In genomic region chr17:47665655-47666054, GRCh38 we compare ENCODE assay signal across 21 cellular contexts. TPM values are rescaled to one million over a fixed set of nuclear protein-coding genes. Genes with fewer than 3 reads are reported as not detected.
A peak's percentile ranks its signal among the peaks of the same experiment; 100 is the strongest.
DNase-seq lines count a peak whose midpoint lies in the region; ATAC-seq, FAIRE-seq and TF ChIP-seq lines count a peak whose summit lies in the region.
"Had no signal": no experiment of that assay in that cellular context is flagged by ENCODE, and none has a peak within 500 bp of the region (broad histone marks: within the 10 kb centered on the region; RNA-seq: fewer than 3 reads in every experiment).

No MANE protein-coding gene starts in this region.

- no TSS peak for BruUV-seq in HepG2 (replicated peaks; lab: Mats Ljungman, UMichigan)

- in situ Hi-C loops in HepG2 (cut with HindIII; ENCODE audit: extremely low pct_ligation_motif_present, low pct_unique_long_range_greater_than_20kb) = no loop called here

- ATAC-seq in HepG2 (no peak), GM18858 (IDR thresholded peaks at IDR 0.05; ENCODE audit: unreplicated experiment) (no peak)
- ATAC-seq: activated naive CD4-positive, alpha-beta T cell treated with anti-CD3 and anti-CD28 coated beads, Interleukin-2, amount 50 U/mL, for 72 hours; stimulated activated effector memory CD8-positive, alpha-beta T cell treated with anti-CD3 and anti-CD28 coated beads, Interleukin-12 subunit alpha, Interleukin-12 subunit beta, amount 100 ng/mL, for 72 hours had no signal

- H3K79me2 ChIP-seq in HepG2 (ENCODE audit: insufficient read depth, low read length) = no peaks in the 10 kb centered on the region

- H3K9ac ChIP-seq in HUES48 (ENCODE audit: low read depth, low read length) (no peak overlapping the region), HepG2 (ENCODE audit: insufficient read depth, low read depth, low read length) (no peak overlapping the region)

- peaks cover 15% of the 10 kb centered on the region for H3K4me1 ChIP-seq in HUES48 (ENCODE audit: control insufficient read depth, insufficient read depth, low read length)
- no peaks in the 10 kb centered on the region for H3K4me1 ChIP-seq in HepG2 (ENCODE audit: insufficient read depth, low read length)

- no peak for TF ChIP-seq CTCF in HepG2 (CRISPR knock-in tag; IDR thresholded peaks at IDR 0.05)

- H4K20me1 ChIP-seq in HepG2 (ENCODE audit: insufficient read depth, low read length) = peaks cover 16% of the 10 kb centered on the region

- TF ChIP-seq EP300 in HepG2 (IDR thresholded peaks at IDR 0.05; ENCODE audit: low read depth in 2 of 2, low read length in 2 of 2) = no peak
- no peak for TF ChIP-seq EP300 in HepG2 (CRISPR knock-in tag; IDR thresholded peaks at IDR 0.05; ENCODE audit: borderline replicate concordance)

- CTCF ChIA-PET in HepG2 (lab: Yijun Ruan, JAX; ENCODE audit: low intra/inter-chr PET ratio, low total read pairs) = no interaction called here

- H3K4me3 ChIP-seq in HUES48 (ENCODE audit: low read depth, low read length) = no peak overlapping the region
- H3K4me3 ChIP-seq in HepG2 (replicated peaks in 1 of 3; ENCODE audit: insufficient read depth in 1 of 3, low read depth in 2 of 3, low read length in 3 of 3) = no peak overlapping the region

- H3K27me3 ChIP-seq in HUES48 (ENCODE audit: control insufficient read depth, insufficient read depth, low read length) (no peaks in the 10 kb centered on the region), HepG2 (ENCODE audit: control insufficient read depth in 1 of 2, insufficient read depth in 2 of 2, low read length in 2 of 2) (no peaks in the 10 kb centered on the region)

- POLR2A ChIA-PET in HepG2 (lab: Yijun Ruan, JAX) = interaction anchor here (6.9 kb wide), 1 partner anchor 14 kb away, joined by 59 read pairs; the partner anchor contains the start of gene KPNB1

- intact Hi-C loops in HepG2 (cut with micrococcal nuclease; ENCODE audit: unreplicated experiment) = loop anchor here (2.0 kb wide), 2 partner anchors 15 to 47 kb away; no protein-coding TSS in a partner anchor

- H3K9me3 ChIP-seq in HUES48 (ENCODE audit: control insufficient read depth, insufficient read depth, low read length) (no peaks in the 10 kb centered on the region), HepG2 (ENCODE audit: low read length) (no peaks in the 10 kb centered on the region)

- H3K4me2 ChIP-seq in HepG2 (ENCODE audit: low read depth, low read length) = no peak overlapping the region

- whole genome bisulfite sequencing in HepG2 (ENCODE audit: low lambda C conversion rate) = 83% methylated on average over 3 of the region's 3 CpGs

- H3K27ac ChIP-seq in HUES48 (ENCODE audit: low read depth, low read length) = peak overlapping the region; percentile 72
- H3K27ac ChIP-seq in HepG2 (ENCODE audit: extremely low read length, insufficient read depth, low read length) = no peak overlapping the region

- DNase-seq in SIG-M5 treated with dmso at 0.1 percent for 504 hours (lab: John Stamatoyannopoulos, UW; ENCODE audit: unreplicated experiment) (peak; percentile 70), SIG-M5 (lab: John Stamatoyannopoulos, UW) (no peak), amniotic epithelial cell (ENCODE audit: low read depth) (peak; percentile 88), HepG2 (ENCODE audit: low spot score) (no peak), NCI-H82 treated with DMSO at 0.1 percent for 48 hours (lab: John Stamatoyannopoulos, UW; ENCODE audit: unreplicated experiment) (no peak)
- no peak for DNase-seq in stimulated activated CD4-positive, alpha-beta T cell treated with anti-CD3 and anti-CD28 coated beads, Interleukin-12 subunit alpha, Interleukin-12 subunit beta, amount 100 ng/mL, for 4 hours
- DNase-seq: 8988T; activated B cell treated with CpG ODN at 0.5 μM for 24 hours; caudate nucleus; CD8-positive, alpha-beta memory T cell; EL; glutamatergic neuron; mesendoderm; NCI-H2107; NCI-H69; T-helper 1 cell had no signal

- FAIRE-seq in HepG2 (lab: Jason Lieb, UNC) = no peak
- FAIRE-seq: islet of Langerhans had no signal

- H2AFZ ChIP-seq in HepG2 (ENCODE audit: low read length) = no peak overlapping the region

- TF ChIP-seq RAD21 in HepG2 (CRISPR knock-in tag; IDR thresholded peaks at IDR 0.05) = no peak

- TF ChIP-seq POLR2A in HepG2 (IDR thresholded peaks at IDR 0.05; ENCODE audit: insufficient read depth in 1 of 2, low read depth in 2 of 2, low read length in 2 of 2) = no peak; a peak in 1 of 4 replicates

- H3K36me3 ChIP-seq in HUES48 (ENCODE audit: control insufficient read depth, insufficient read depth, low read length) (peaks cover 97% of the 10 kb centered on the region), HepG2 (replicated peaks in 1 of 2; ENCODE audit: control insufficient read depth in 1 of 2, insufficient read depth in 2 of 2, low read length in 2 of 2) (peaks cover 47 to 93% of the 10 kb centered on the region in 2 experiments)

TF ChIP-seq in HepG2, 621 proteins besides CTCF, POLR2A, EP300 and RAD21 (continues in another document):
- TF ChIP-seq ATF7 (IDR thresholded peaks at IDR 0.05) = peak; percentile 42; the same call in 1 of the 2 replicates
- no peak for TF ChIP-seq ATF7 (CRISPR knock-in tag; IDR thresholded peaks at IDR 0.05)
- TF ChIP-seq, protein P1, sequence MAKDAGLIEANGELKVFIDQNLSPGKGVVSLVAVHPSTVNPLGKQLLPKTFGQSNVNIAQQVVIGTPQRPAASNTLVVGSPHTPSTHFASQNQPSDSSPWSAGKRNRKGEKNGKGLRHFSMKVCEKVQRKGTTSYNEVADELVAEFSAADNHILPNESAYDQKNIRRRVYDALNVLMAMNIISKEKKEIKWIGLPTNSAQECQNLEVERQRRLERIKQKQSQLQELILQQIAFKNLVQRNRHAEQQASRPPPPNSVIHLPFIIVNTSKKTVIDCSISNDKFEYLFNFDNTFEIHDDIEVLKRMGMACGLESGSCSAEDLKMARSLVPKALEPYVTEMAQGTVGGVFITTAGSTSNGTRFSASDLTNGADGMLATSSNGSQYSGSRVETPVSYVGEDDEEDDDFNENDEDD (CRISPR knock-in tag; IDR thresholded peaks at IDR 0.05; ENCODE audit: borderline replicate concordance) = no peak
- TF ChIP-seq CEBPG (CRISPR knock-in tag; IDR thresholded peaks at IDR 0.05) = peak; percentile 54
- TF ChIP-seq CEBPB (IDR thresholded peaks at IDR 0.05; ENCODE audit: borderline replicate concordance, low read depth, low read length) = peak; percentile 89

RNA-seq across cellular contexts. Expression of gene KPNB1, which starts 15.9 kb away (rescaled TPM):
- 424 and 443 TPM in 2 replicates for total RNA-seq in HepG2 (2016; rRNA removed; fragmentation: Illumina TruSeq; extraction: Trizol)
- total RNA-seq in HepG2 (2016; cell fraction: cytosol; rRNA removed; fragmentation: Illumina TruSeq; extraction: Trizol; ENCODE audit: low read depth) = 39.2 and 44.6 TPM in 2 replicates
- 408 and 433 TPM in 2 replicates for total RNA-seq in HepG2 (2016; cell fraction: insoluble cytoplasmic fraction; rRNA removed; fragmentation: Illumina TruSeq; extraction: Trizol)
- total RNA-seq in HepG2 (2016; cell fraction: membrane; rRNA removed; fragmentation: Illumina TruSeq; extraction: Trizol) = 113 and 126 TPM in 2 replicates
- 217 and 252 TPM in 2 replicates for total RNA-seq in HepG2 (2016; cell fraction: nucleus; rRNA removed; fragmentation: Illumina TruSeq; extraction: Trizol)
- 164 and 169 TPM in 2 replicates for polyA plus RNA-seq in HepG2 (2011; rRNA removed)
- polyA plus RNA-seq in HepG2 (2011; cell fraction: cytosol; rRNA removed) = 81.9 and 93.5 TPM in 2 replicates
- polyA plus RNA-seq in HepG2 (2011; cell fraction: nucleus; rRNA removed) = 158 and 166 TPM in 2 replicates
- 249 and 287 TPM in 2 replicates for polyA plus RNA-seq in HepG2 (2012)
- polyA plus RNA-seq in HepG2 (2016; cell fraction: cytosol; fragmentation: Illumina TruSeq; extraction: Trizol; ENCODE audit: low read depth) = 7.4 and 10.3 TPM in 2 replicates
- 390 TPM in 2 replicates for polyA plus RNA-seq in HepG2 (2016; cell fraction: insoluble cytoplasmic fraction; fragmentation: Illumina TruSeq; extraction: Trizol; ENCODE audit: low read depth)
- polyA plus RNA-seq in HepG2 (2016; cell fraction: membrane; fragmentation: Illumina TruSeq; extraction: Trizol; ENCODE audit: low read depth) = 36.4 and 43.8 TPM in 2 replicates
- 416 and 457 TPM in 2 replicates for polyA plus RNA-seq in HepG2 (2016; cell fraction: nucleus; fragmentation: Illumina TruSeq; extraction: Trizol; ENCODE audit: insufficient read depth, low read depth)
- polyA minus RNA-seq in HepG2 (2011; rRNA and poly(A)+ RNA removed; ENCODE audit: low replicate concordance) = 266 and 436 TPM in 2 replicates
- 150 and 163 TPM in 2 replicates for polyA minus RNA-seq in HepG2 (2011; cell fraction: cytosol; rRNA and poly(A)+ RNA removed)
- 84.6 and 120 TPM in 2 replicates for polyA minus RNA-seq in HepG2 (2011; cell fraction: nucleus; rRNA and poly(A)+ RNA removed)

RNA-seq across cellular contexts. Expression of gene TBKBP1, which starts 28.3 kb away (rescaled TPM):
- total RNA-seq in HepG2 (2016; rRNA removed; fragmentation: Illumina TruSeq; extraction: Trizol) = 2.6 and 3.0 TPM in 2 replicates
- total RNA-seq in HepG2 (2016; cell fraction: cytosol; rRNA removed; fragmentation: Illumina TruSeq; extraction: Trizol; ENCODE audit: low read depth) = 0.88 and 1.4 TPM in 2 replicates
- total RNA-seq in HepG2 (2016; cell fraction: insoluble cytoplasmic fraction; rRNA removed; fragmentation: Illumina TruSeq; extraction: Trizol) = 2.8 and 3.8 TPM in 2 replicates
- total RNA-seq in HepG2 (2016; cell fraction: membrane; rRNA removed; fragmentation: Illumina TruSeq; extraction: Trizol) = 2.5 and 2.9 TPM in 2 replicates
- 2.6 and 4.3 TPM in 2 replicates for total RNA-seq in HepG2 (2016; cell fraction: nucleus; rRNA removed; fragmentation: Illumina TruSeq; extraction: Trizol)
- polyA plus RNA-seq in HepG2 (2011; rRNA removed) = 7.0 and 10.9 TPM in 2 replicates
- 4.9 and 5.8 TPM in 2 replicates for polyA plus RNA-seq in HepG2 (2011; cell fraction: cytosol; rRNA removed)
- polyA plus RNA-seq in HepG2 (2011; cell fraction: nucleus; rRNA removed) = 50.3 and 56.8 TPM in 2 replicates
- polyA plus RNA-seq in HepG2 (2012) = 11.8 and 15.7 TPM in 2 replicates
- polyA plus RNA-seq in HepG2 (2016; cell fraction: cytosol; fragmentation: Illumina TruSeq; extraction: Trizol; ENCODE audit: low read depth) = 0.86 and 1.4 TPM in 2 replicates
- polyA plus RNA-seq in HepG2 (2016; cell fraction: insoluble cytoplasmic fraction; fragmentation: Illumina TruSeq; extraction: Trizol; ENCODE audit: low read depth) = 2.8 and 3.9 TPM in 2 replicates
- polyA plus RNA-seq in HepG2 (2016; cell fraction: membrane; fragmentation: Illumina TruSeq; extraction: Trizol; ENCODE audit: low read depth) = 1.6 and 2.8 TPM in 2 replicates
- polyA plus RNA-seq in HepG2 (2016; cell fraction: nucleus; fragmentation: Illumina TruSeq; extraction: Trizol; ENCODE audit: insufficient read depth, low read depth) = 17.9 and 18.3 TPM in 2 replicates
- 0.16 and 7.4 TPM in 2 replicates for polyA minus RNA-seq in HepG2 (2011; rRNA and poly(A)+ RNA removed; ENCODE audit: low replicate concordance)
- polyA minus RNA-seq in HepG2 (2011; cell fraction: cytosol; rRNA and poly(A)+ RNA removed) = 1.8 and 5.3 TPM in 2 replicates
- 4.2 and 6.6 TPM in 2 replicates for polyA minus RNA-seq in HepG2 (2011; cell fraction: nucleus; rRNA and poly(A)+ RNA removed)

Comparison
In these comparisons a context has a peak if more than half of its experiments do, and no peak if none do; other contexts are left out.
1. DNase-seq: peak in SIG-M5 treated with dmso at 0.1 percent for 504 hours (single experiment) and amniotic epithelial cell (single experiment); none in SIG-M5 (single experiment), HepG2 (single experiment), stimulated activated CD4-positive, alpha-beta T cell treated with anti-CD3 and anti-CD28 coated beads, Interleukin-12 subunit alpha, Interleukin-12 subunit beta, amount 100 ng/mL, for 4 hours (single experiment) and NCI-H82 treated with DMSO at 0.1 percent for 48 hours (single experiment).